In genomic region chrX:13646154-13646549, GRCh38 we compare ENCODE assay signal across 9 cellular contexts. TPM values are rescaled to one million over a fixed set of nuclear protein-coding genes. Genes with fewer than 3 reads are reported as not detected.
DNase-seq lines count a peak whose midpoint lies in the region; ATAC-seq and TF ChIP-seq lines count a peak whose summit lies in the region.
"Had no signal": no experiment of that assay in that cellular context is flagged by ENCODE, and none has a peak within 500 bp of the region (broad histone marks: within the 10 kb centered on the region; RNA-seq: fewer than 3 reads in every experiment).

No MANE protein-coding gene starts in this region.

- H3K4me1 Mint-ChIP-seq in activated T-helper 17 cell treated with anti-CD3 and anti-CD28 coated beads, Interleukin-2, amount 50 U/mL, for 72 hours, result peaks cover 6% of the 10 kb centered on the region
- H3K4me1 Mint-ChIP-seq: memory B cell had no signal

- no peaks in the 10 kb centered on the region for H3K36me3 Mint-ChIP-seq in activated T-helper 17 cell treated with anti-CD3 and anti-CD28 coated beads, Interleukin-2, amount 50 U/mL, for 72 hours (ENCODE audit: low read depth)
- H3K36me3 Mint-ChIP-seq: memory B cell had no signal

- DNase-seq in AG20443 (ENCODE audit: low spot score) (peak; percentile 58), GM13976 (ENCODE audit: low spot score) (peak; percentile 35), NCI-H446 (lab: John Stamatoyannopoulos, UW) (peak; percentile 38 to 77), globus pallidus (ENCODE audit: low spot score) (peak; percentile 37), posterior cingulate gyrus (peak in 8 of 10 donors; percentile 18 to 94 (median 50)), cerebellar nuclear complex (lab: John Stamatoyannopoulos, UW) (no peak)

- no peaks in the 10 kb centered on the region for H3K27me3 Mint-ChIP-seq in activated T-helper 17 cell treated with anti-CD3 and anti-CD28 coated beads, Interleukin-2, amount 50 U/mL, for 72 hours
- H3K27me3 Mint-ChIP-seq: memory B cell had no signal

- peak; percentile 76 for TF ChIP-seq CTCF in GM13976 (IDR thresholded peaks at IDR 0.05; ENCODE audit: borderline replicate concordance, control extremely low read depth, extremely low read depth, insufficient read depth, missing control alignments)

- H3K9me3 Mint-ChIP-seq in activated T-helper 17 cell treated with anti-CD3 and anti-CD28 coated beads, Interleukin-2, amount 50 U/mL, for 72 hours, result no peaks in the 10 kb centered on the region
- H3K9me3 Mint-ChIP-seq: memory B cell had no signal

- H3K27ac Mint-ChIP-seq in activated T-helper 17 cell treated with anti-CD3 and anti-CD28 coated beads, Interleukin-2, amount 50 U/mL, for 72 hours, result peak overlapping the region; percentile 54
- H3K27ac Mint-ChIP-seq: memory B cell had no signal

- intact Hi-C loops in posterior cingulate gyrus (cut with DNase I), result loop anchor here (5.0 kb wide), 2 partner anchors 139 to 674 kb away; no protein-coding TSS in a partner anchor

- in situ Hi-C loops in GM13976 (cut with MboI; ENCODE audit: low sequenced_read_pairs, unreplicated experiment), result no loop called here

- ATAC-seq in activated T-helper 17 cell treated with anti-CD3 and anti-CD28 coated beads, Interleukin-2, amount 50 U/mL, for 72 hours (replicated peaks), result peak; percentile 26
- ATAC-seq in HG03521 (IDR thresholded peaks at IDR 0.05; ENCODE audit: unreplicated experiment), result no peak

- no peak overlapping the region for H3K4me3 Mint-ChIP-seq in activated T-helper 17 cell treated with anti-CD3 and anti-CD28 coated beads, Interleukin-2, amount 50 U/mL, for 72 hours
- H3K4me3 Mint-ChIP-seq: memory B cell had no signal

RNA-seq across cellular contexts. Expression of gene TCEANC, which starts 6.8 kb away (rescaled TPM):
- total RNA-seq in activated T-helper 17 cell treated with anti-CD3 and anti-CD28 coated beads, Interleukin-2, amount 50 U/mL, for 72 hours, result 1 to 10 TPM; 1.8 to 3.5 TPM

RNA-seq across cellular contexts. Expression of gene RAB9A, which starts 42.8 kb away (rescaled TPM):
- total RNA-seq in activated T-helper 17 cell treated with anti-CD3 and anti-CD28 coated beads, Interleukin-2, amount 50 U/mL, for 72 hours, result 10 to 100 TPM; 18.3 to 30.5 TPM

Comparison
In these comparisons a context has a peak if more than half of its experiments do, and no peak if none do; other contexts are left out.
1. DNase-seq: peak in AG20443 (single experiment), GM13976 (single experiment), NCI-H446 (2 of 2), globus pallidus (single experiment) and posterior cingulate gyrus (8 of 10); none in cerebellar nuclear complex (0 of 2).